Comparison of ENCODE assay signal across 1 cellular context in genomic region chr22:38454011-38454360, GRCh38.
TF ChIP-seq lines count a peak whose summit lies in the region.

No MANE protein-coding gene starts in this region.

TF ChIP-seq in GM12878, 131 proteins besides CTCF, POLR2A, EP300 and RAD21:
- TF ChIP-seq, protein P1, sequence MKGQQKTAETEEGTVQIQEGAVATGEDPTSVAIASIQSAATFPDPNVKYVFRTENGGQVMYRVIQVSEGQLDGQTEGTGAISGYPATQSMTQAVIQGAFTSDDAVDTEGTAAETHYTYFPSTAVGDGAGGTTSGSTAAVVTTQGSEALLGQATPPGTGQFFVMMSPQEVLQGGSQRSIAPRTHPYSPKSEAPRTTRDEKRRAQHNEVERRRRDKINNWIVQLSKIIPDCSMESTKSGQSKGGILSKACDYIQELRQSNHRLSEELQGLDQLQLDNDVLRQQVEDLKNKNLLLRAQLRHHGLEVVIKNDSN (IDR thresholded peaks at IDR 0.05; ENCODE audit: borderline replicate concordance, extremely low read length, insufficient read depth, low read depth, low read length) = no peak
- TF ChIP-seq ATF2 (IDR thresholded peaks at IDR 0.05; ENCODE audit: low read length) (no peak), MYB (IDR thresholded peaks at IDR 0.05; ENCODE audit: borderline replicate concordance, low read depth, low read length) (no peak), TCF7 (IDR thresholded peaks at IDR 0.05; ENCODE audit: borderline replicate concordance) (no peak), ESRRA (IDR thresholded peaks at IDR 0.05; ENCODE audit: low read length) (no peak), GATAD2B (conservative IDR thresholded peaks at IDR 0.05; ENCODE audit: low read depth) (no peak), MEF2A (IDR thresholded peaks at IDR 0.05; ENCODE audit: insufficient read depth, low read depth, low read length) (no peak), HCFC1 (IDR thresholded peaks at IDR 0.05; ENCODE audit: low read length) (no peak)
- TF ChIP-seq, protein P2, sequence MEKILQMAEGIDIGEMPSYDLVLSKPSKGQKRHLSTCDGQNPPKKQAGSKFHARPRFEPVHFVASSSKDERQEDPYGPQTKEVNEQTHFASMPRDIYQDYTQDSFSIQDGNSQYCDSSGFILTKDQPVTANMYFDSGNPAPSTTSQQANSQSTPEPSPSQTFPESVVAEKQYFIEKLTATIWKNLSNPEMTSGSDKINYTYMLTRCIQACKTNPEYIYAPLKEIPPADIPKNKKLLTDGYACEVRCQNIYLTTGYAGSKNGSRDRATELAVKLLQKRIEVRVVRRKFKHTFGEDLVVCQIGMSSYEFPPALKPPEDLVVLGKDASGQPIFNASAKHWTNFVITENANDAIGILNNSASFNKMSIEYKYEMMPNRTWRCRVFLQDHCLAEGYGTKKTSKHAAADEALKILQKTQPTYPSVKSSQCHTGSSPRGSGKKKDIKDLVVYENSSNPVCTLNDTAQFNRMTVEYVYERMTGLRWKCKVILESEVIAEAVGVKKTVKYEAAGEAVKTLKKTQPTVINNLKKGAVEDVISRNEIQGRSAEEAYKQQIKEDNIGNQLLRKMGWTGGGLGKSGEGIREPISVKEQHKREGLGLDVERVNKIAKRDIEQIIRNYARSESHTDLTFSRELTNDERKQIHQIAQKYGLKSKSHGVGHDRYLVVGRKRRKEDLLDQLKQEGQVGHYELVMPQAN (conservative IDR thresholded peaks at IDR 0.05) = no peak
